ENCODE assay signal across 22 cellular contexts in the genomic region with DNA sequence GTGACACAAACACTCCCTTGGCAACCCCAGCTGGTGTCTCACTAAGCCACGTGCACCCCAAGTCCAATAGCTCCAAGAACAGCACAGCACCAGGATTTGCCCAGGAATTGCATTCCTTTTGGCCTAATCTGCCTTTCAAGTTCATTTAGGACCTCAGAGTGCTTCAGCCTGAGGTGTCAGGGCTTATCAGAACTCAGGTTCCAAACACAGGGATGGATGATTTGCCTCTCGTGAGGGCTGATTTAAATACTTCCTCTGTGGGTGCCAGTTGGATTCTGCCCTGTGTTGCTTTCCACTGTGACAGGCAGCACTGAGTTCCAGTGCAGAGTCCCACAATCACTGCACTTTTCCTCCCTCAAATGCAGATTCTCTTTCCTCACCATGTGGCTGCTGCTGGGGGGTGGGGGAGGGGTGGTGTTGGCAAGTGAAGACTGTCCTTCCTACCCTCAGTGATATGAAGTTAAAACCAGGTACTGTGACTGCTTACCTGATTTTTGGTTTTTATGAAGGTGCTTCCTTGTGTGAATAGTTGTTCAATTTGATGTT.
"Had no signal": no experiment of that assay in that cellular context is flagged by ENCODE, and none has a peak within 500 bp of the region (broad histone marks: within the 10 kb centered on the region; RNA-seq: fewer than 3 reads in every experiment).

No MANE protein-coding gene starts in this region.

- H3K36me3 Mint-ChIP-seq: activated CD4-positive, alpha-beta memory T cell treated with anti-CD3 and anti-CD28 coated beads for 36 hours; activated naive CD8-positive, alpha-beta T cell treated with anti-CD3 and anti-CD28 coated beads, Interleukin-2, amount 10 ng/mL, durations not matched to agents 7 days and 5 days; natural killer cell treated with Interleukin-12 subunit alpha and Interleukin-12 subunit beta and Interleukin-15 and Interleukin-18, amount 100 ng/mL, for 72 hours; stimulated activated effector memory CD8-positive, alpha-beta T cell treated with anti-CD3 and anti-CD28 coated beads, Interleukin-12 subunit alpha, Interleukin-12 subunit beta, amount 100 ng/mL, for 72 hours; T-cell had no signal

- H3K4me1 ChIP-seq: heart right ventricle, suprapubic skin, tibial nerve had no signal

- H3K27ac Mint-ChIP-seq: activated B cell treated with CpG ODN at 0.5 μM for 24 hours; activated CD4-positive, alpha-beta memory T cell treated with anti-CD3 and anti-CD28 coated beads for 36 hours; activated naive CD4-positive, alpha-beta T cell treated with anti-CD3 and anti-CD28 coated beads for 36 hours; activated naive CD8-positive, alpha-beta T cell treated with anti-CD3 and anti-CD28 coated beads, Interleukin-2, amount 10 ng/mL, durations not matched to agents 7 days and 5 days; natural killer cell treated with Interleukin-12 subunit alpha and Interleukin-12 subunit beta and Interleukin-15 and Interleukin-18, amount 100 ng/mL, for 72 hours; stimulated activated effector memory CD8-positive, alpha-beta T cell treated with anti-CD3 and anti-CD28 coated beads, Interleukin-12 subunit alpha, Interleukin-12 subunit beta, amount 100 ng/mL, for 72 hours; T-cell had no signal

- H3K4me3 Mint-ChIP-seq: activated B cell treated with CpG ODN at 0.5 μM for 24 hours; activated CD4-positive, alpha-beta memory T cell treated with anti-CD3 and anti-CD28 coated beads for 36 hours; activated naive CD4-positive, alpha-beta T cell treated with anti-CD3 and anti-CD28 coated beads for 36 hours; activated naive CD8-positive, alpha-beta T cell treated with anti-CD3 and anti-CD28 coated beads, Interleukin-2, amount 10 ng/mL, durations not matched to agents 7 days and 5 days; natural killer cell treated with Interleukin-12 subunit alpha and Interleukin-12 subunit beta and Interleukin-15 and Interleukin-18, amount 100 ng/mL, for 72 hours; stimulated activated effector memory CD8-positive, alpha-beta T cell treated with anti-CD3 and anti-CD28 coated beads, Interleukin-12 subunit alpha, Interleukin-12 subunit beta, amount 100 ng/mL, for 72 hours; stimulated activated naive CD8-positive, alpha-beta T cell treated with anti-CD3 and anti-CD28 coated beads, Interleukin-15, amount 100 ng/mL, for 72 hours; T-cell had no signal

- H3K27ac ChIP-seq: epithelial cell of prostate, heart right ventricle, parathyroid adenoma, suprapubic skin, tibial nerve had no signal

- H3K9me3 ChIP-seq: heart right ventricle, suprapubic skin, tibial nerve had no signal

- DNase-seq: activated B cell treated with CpG ODN at 0.5 μM for 24 hours; activated CD4-positive, alpha-beta memory T cell treated with anti-CD3 and anti-CD28 coated beads for 36 hours; activated CD4-positive, alpha-beta T cell treated with anti-CD3 and anti-CD28 coated beads for 48 hours; activated naive CD4-positive, alpha-beta T cell treated with anti-CD3 and anti-CD28 coated beads for 36 hours; activated naive CD8-positive, alpha-beta T cell treated with anti-CD3 and anti-CD28 coated beads, Interleukin-2, amount 10 ng/mL, durations not matched to agents 7 days and 5 days; activated T-cell treated with anti-CD3 and anti-CD28 coated beads, Interleukin-2, amount 50 U/mL, for 48 hours; amniotic stem cell; cortex of kidney; heart right ventricle; mammary epithelial cell; small intestine; stimulated activated CD4-positive, alpha-beta T cell treated with anti-CD3 and anti-CD28 coated beads, Interleukin-2, amount 100 ng/mL, for 24 hours; stimulated activated naive CD8-positive, alpha-beta T cell treated with anti-CD3 and anti-CD28 coated beads, Interleukin-15, amount 100 ng/mL, for 72 hours; T-cell had no signal

- H2AFZ ChIP-seq: parathyroid adenoma had no signal

- H3K9me3 Mint-ChIP-seq: activated B cell treated with CpG ODN at 0.5 μM for 24 hours; activated naive CD4-positive, alpha-beta T cell treated with anti-CD3 and anti-CD28 coated beads for 36 hours; activated naive CD8-positive, alpha-beta T cell treated with anti-CD3 and anti-CD28 coated beads, Interleukin-2, amount 10 ng/mL, durations not matched to agents 7 days and 5 days; stimulated activated naive CD8-positive, alpha-beta T cell treated with anti-CD3 and anti-CD28 coated beads, Interleukin-15, amount 100 ng/mL, for 72 hours; T-cell had no signal

- H3K9ac ChIP-seq: parathyroid adenoma had no signal

- H3K79me2 ChIP-seq: parathyroid adenoma had no signal

- H3K4me1 Mint-ChIP-seq: activated B cell treated with CpG ODN at 0.5 μM for 24 hours; activated naive CD8-positive, alpha-beta T cell treated with anti-CD3 and anti-CD28 coated beads, Interleukin-2, amount 10 ng/mL, durations not matched to agents 7 days and 5 days; stimulated activated effector memory CD8-positive, alpha-beta T cell treated with anti-CD3 and anti-CD28 coated beads, Interleukin-12 subunit alpha, Interleukin-12 subunit beta, amount 100 ng/mL, for 72 hours; stimulated activated naive CD8-positive, alpha-beta T cell treated with anti-CD3 and anti-CD28 coated beads, Interleukin-15, amount 100 ng/mL, for 72 hours; T-cell had no signal

- H3K27me3 ChIP-seq: heart right ventricle, suprapubic skin, tibial nerve had no signal

- H3K27me3 Mint-ChIP-seq: activated CD4-positive, alpha-beta memory T cell treated with anti-CD3 and anti-CD28 coated beads for 36 hours; activated naive CD8-positive, alpha-beta T cell treated with anti-CD3 and anti-CD28 coated beads, Interleukin-2, amount 10 ng/mL, durations not matched to agents 7 days and 5 days; natural killer cell treated with Interleukin-12 subunit alpha and Interleukin-12 subunit beta and Interleukin-15 and Interleukin-18, amount 100 ng/mL, for 72 hours; stimulated activated naive CD8-positive, alpha-beta T cell treated with anti-CD3 and anti-CD28 coated beads, Interleukin-15, amount 100 ng/mL, for 72 hours; T-cell had no signal

- ATAC-seq: heart right ventricle; left lobe of liver; natural killer cell treated with Interleukin-12 subunit alpha and Interleukin-12 subunit beta and Interleukin-15 and Interleukin-18, amount 100 ng/mL, for 72 hours; sciatic nerve; stimulated activated effector memory CD8-positive, alpha-beta T cell treated with anti-CD3 and anti-CD28 coated beads, Interleukin-12 subunit alpha, Interleukin-12 subunit beta, amount 100 ng/mL, for 72 hours; stimulated activated naive CD8-positive, alpha-beta T cell treated with anti-CD3 and anti-CD28 coated beads, Interleukin-15, amount 100 ng/mL, for 72 hours; T-cell had no signal

- H3K36me3 ChIP-seq: heart right ventricle, suprapubic skin, tibial nerve had no signal

- H3K4me3 ChIP-seq: heart right ventricle, suprapubic skin, tibial nerve had no signal
